ENCODE assay signal across 10 cellular contexts in the genomic region with DNA sequence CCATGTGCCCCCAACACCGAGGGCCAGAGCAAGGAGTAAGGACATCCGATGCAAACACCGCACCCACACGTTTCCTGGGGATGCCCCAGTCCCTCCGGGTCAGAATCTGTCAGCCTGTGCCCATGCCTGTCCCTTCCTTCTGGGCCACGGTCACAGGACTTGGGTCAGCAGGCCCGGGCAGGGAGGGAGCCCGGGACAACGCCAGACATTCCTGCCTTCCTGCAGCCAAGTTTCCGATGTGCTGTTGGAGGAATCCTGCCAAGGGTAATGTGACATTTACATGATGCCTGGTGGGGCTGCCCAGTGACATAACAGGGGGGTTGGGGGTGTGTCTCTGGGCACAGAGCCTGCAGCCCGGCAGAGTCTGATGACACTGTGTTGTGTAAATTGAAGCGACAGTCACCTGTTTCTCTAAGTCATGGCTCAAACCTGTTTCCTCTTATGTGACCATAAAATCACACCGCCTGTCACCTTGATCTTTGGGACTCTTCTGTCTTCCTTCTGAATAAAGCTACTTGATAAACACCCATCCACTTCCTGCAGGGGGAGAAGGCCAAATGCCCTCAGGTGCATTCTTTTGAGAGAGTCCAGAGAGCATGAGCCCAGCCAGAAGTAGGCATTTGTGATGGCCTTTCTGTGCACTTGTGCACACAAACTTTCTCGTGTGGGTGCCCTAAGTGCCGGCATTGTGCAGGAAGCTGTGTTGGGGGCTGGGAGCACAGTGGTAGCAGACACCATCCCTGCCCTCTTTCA.
DNase-seq lines count a peak whose midpoint lies in the region; ATAC-seq and TF ChIP-seq lines count a peak whose summit lies in the region.
"Had no signal": no experiment of that assay in that cellular context is flagged by ENCODE, and none has a peak within 500 bp of the region (broad histone marks: within the 10 kb centered on the region; RNA-seq: fewer than 3 reads in every experiment).

No MANE protein-coding gene starts in this region.

- CTCF ChIA-PET in Panc1 (lab: Charles Lee), result interaction anchor here (0.6 kb wide), 1 partner anchor 133 kb away, joined by 3 read pairs; no protein-coding TSS in a partner anchor
- CTCF ChIA-PET in activated CD8-positive, alpha-beta memory T cell treated with anti-CD3 and anti-CD28 coated beads, Interleukin-2, amount 10 ng/mL, durations not matched to agents 7 days and 5 days (lab: Charles Lee), result no interaction called here

- 30 to 63% methylated on average over 15 of the region's 15 CpGs for WGBS in sigmoid colon, 2 donors
- WGBS in esophagus squamous epithelium, 2 donors, result 34 to 41% methylated on average over 6 to 7 of the region's 15 CpGs

- TF ChIP-seq CTCF in Panc1 (IDR thresholded peaks at IDR 0.05), result no peak
- no peak for TF ChIP-seq CTCF in sigmoid colon (IDR thresholded peaks at IDR 0.05)
- TF ChIP-seq CTCF in esophagus squamous epithelium (IDR thresholded peaks at IDR 0.05), result no peak

- H3K9me3 ChIP-seq in Panc1 (ENCODE audit: control insufficient read depth, insufficient read depth, low read depth, low read length) (no peaks in the 10 kb centered on the region), sigmoid colon (no peaks in the 10 kb centered on the region), esophagus squamous epithelium (no peaks in the 10 kb centered on the region)

- intact Hi-C loops in Panc1 (cut with micrococcal nuclease; ENCODE audit: unreplicated experiment) (no loop called here), left ventricle myocardium superior (cut with micrococcal nuclease) (no loop called here), sigmoid colon (cut with DNase I) (no loop called here), esophagus squamous epithelium (cut with DNase I) (no loop called here)

- no peaks in the 10 kb centered on the region for H3K4me1 Mint-ChIP-seq in activated CD8-positive, alpha-beta memory T cell treated with anti-CD3 and anti-CD28 coated beads, Interleukin-2, amount 10 ng/mL, durations not matched to agents 7 days and 5 days

- H3K27ac ChIP-seq in Panc1 (ENCODE audit: low read length) (peak overlapping the region; percentile 71), sigmoid colon (peak overlapping the region in 2 of 4 donors; percentile 32 to 35), esophagus squamous epithelium (peak overlapping the region in 2 of 4 donors; percentile 32 to 34)

- POLR2A ChIA-PET in Panc1 (lab: Charles Lee), result no interaction called here

- TF ChIP-seq POLR2A in sigmoid colon (IDR thresholded peaks at IDR 0.05), result no peak
- no peak for TF ChIP-seq POLR2A in esophagus squamous epithelium (IDR thresholded peaks at IDR 0.05)

- H3K4me1 ChIP-seq in Panc1 (ENCODE audit: control insufficient read depth, insufficient read depth, low read length) (peaks cover 58% of the 10 kb centered on the region), sigmoid colon (peaks cover 0 to 30% (median 28%) of the 10 kb centered on the region in 4 donors), esophagus squamous epithelium (peaks cover 24 to 42% (median 28%) of the 10 kb centered on the region in 3 donors)

- H3K4me3 ChIP-seq in Panc1 (ENCODE audit: low read depth in 2 of 2, low read length in 2 of 2), result no peak overlapping the region
- no peak overlapping the region for H3K4me3 ChIP-seq in sigmoid colon
- H3K4me3 ChIP-seq in esophagus squamous epithelium, result no peak overlapping the region

- TF ChIP-seq EP300 in sigmoid colon (IDR thresholded peaks at IDR 0.05), result peak in 1 of 4 donors; percentile 83

- no peaks in the 10 kb centered on the region for H3K27me3 ChIP-seq in Panc1 (ENCODE audit: control insufficient read depth, insufficient read depth, low read length)
- H3K27me3 ChIP-seq in sigmoid colon, result no peaks in the 10 kb centered on the region
- no peaks in the 10 kb centered on the region for H3K27me3 ChIP-seq in esophagus squamous epithelium

- no peaks in the 10 kb centered on the region for H3K36me3 Mint-ChIP-seq in activated CD8-positive, alpha-beta memory T cell treated with anti-CD3 and anti-CD28 coated beads, Interleukin-2, amount 10 ng/mL, durations not matched to agents 7 days and 5 days

- no peak overlapping the region for H3K4me3 Mint-ChIP-seq in activated CD8-positive, alpha-beta memory T cell treated with anti-CD3 and anti-CD28 coated beads, Interleukin-2, amount 10 ng/mL, durations not matched to agents 7 days and 5 days

- in situ Hi-C loops in Panc1 (cut with HindIII; ENCODE audit: low pct_unique_long_range_greater_than_20kb, low sequenced_read_pairs), result no loop called here

- DNase-seq in ELR (ENCODE audit: low read depth) (peak; percentile 50), Panc1 (ENCODE audit: low read depth, low spot score) (no peak), left ventricle myocardium superior (peak; percentile 86), sigmoid colon (peak; percentile 78), D341Med (ENCODE audit: low spot score) (no peak), esophagus squamous epithelium (lab: John Stamatoyannopoulos, UW) (no peak), NOMO-1 (lab: John Stamatoyannopoulos, UW; ENCODE audit: unreplicated experiment in 2 of 2) (no peak)
- no peak for DNase-seq in activated CD8-positive, alpha-beta memory T cell treated with anti-CD3 and anti-CD28 coated beads, Interleukin-2, amount 10 ng/mL, durations not matched to agents 7 days and 5 days
- DNase-seq: activated gamma-delta T cell, NCI-H187 treated with DMSO at 0.1 percent for 48 hours had no signal

- ATAC-seq in Panc1, result peak; percentile 5; the same call in 1 of the 2 replicates
- peak; percentile 87 for ATAC-seq in left ventricle myocardium superior
- no peak for ATAC-seq in activated CD8-positive, alpha-beta memory T cell treated with anti-CD3 and anti-CD28 coated beads, Interleukin-2, amount 10 ng/mL, durations not matched to agents 7 days and 5 days

- no peaks in the 10 kb centered on the region for H3K36me3 ChIP-seq in Panc1 (ENCODE audit: control insufficient read depth, insufficient read depth, low read length)
- H3K36me3 ChIP-seq in sigmoid colon, result no peaks in the 10 kb centered on the region
- H3K36me3 ChIP-seq in esophagus squamous epithelium, result no peaks in the 10 kb centered on the region

- no peaks in the 10 kb centered on the region for H3K9me3 Mint-ChIP-seq in activated CD8-positive, alpha-beta memory T cell treated with anti-CD3 and anti-CD28 coated beads, Interleukin-2, amount 10 ng/mL, durations not matched to agents 7 days and 5 days (ENCODE audit: low read depth)

- H3K27me3 Mint-ChIP-seq in activated CD8-positive, alpha-beta memory T cell treated with anti-CD3 and anti-CD28 coated beads, Interleukin-2, amount 10 ng/mL, durations not matched to agents 7 days and 5 days, result no peaks in the 10 kb centered on the region

- no peak overlapping the region for H3K27ac Mint-ChIP-seq in activated CD8-positive, alpha-beta memory T cell treated with anti-CD3 and anti-CD28 coated beads, Interleukin-2, amount 10 ng/mL, durations not matched to agents 7 days and 5 days

- no TSS peak for BruUV-seq in Panc1 (replicated peaks; lab: Mats Ljungman, UMichigan)

Comparison
In these comparisons a context has a peak if more than half of its experiments do, and no peak if none do; other contexts are left out.
1. DNase-seq: peak in ELR (single experiment), left ventricle myocardium superior (single experiment) and sigmoid colon (single experiment); none in Panc1 (single experiment), D341Med (single experiment), esophagus squamous epithelium (single experiment), activated CD8-positive, alpha-beta memory T cell treated with anti-CD3 and anti-CD28 coated beads, Interleukin-2, amount 10 ng/mL, durations not matched to agents 7 days and 5 days (single experiment) and NOMO-1 (0 of 2).